In genomic region chr10:1182280-1183032, GRCh38 we compare ENCODE assay signal across 15 cellular contexts.
"Had no signal": no experiment of that assay in that cellular context is flagged by ENCODE, and none has a peak within 500 bp of the region (broad histone marks: within the 10 kb centered on the region; RNA-seq: fewer than 3 reads in every experiment).

No MANE protein-coding gene starts in this region.

- DNase-seq: activated CD4-positive, alpha-beta T cell treated with anti-CD3 and anti-CD28 coated beads for 48 hours; activated CD4-positive, CD25-positive, alpha-beta regulatory T cell; activated CD8-positive, alpha-beta T cell treated with anti-CD3 and anti-CD28 coated beads, Interleukin-2, amount 10 ng/mL, durations not matched to agents 7 days and 5 days; activated T-cell treated with anti-CD3 and anti-CD28 coated beads, Interleukin-2, amount 50 U/mL, for 24 hours; foreskin keratinocyte; hippocampal formation; nucleus accumbens; stimulated activated CD4-positive, alpha-beta T cell treated with anti-CD3 and anti-CD28 coated beads, Interleukin-12 subunit alpha, Interleukin-12 subunit beta, amount 100 ng/mL, for 4 hours; stimulated activated CD4-positive, alpha-beta T cell treated with anti-CD3 and anti-CD28 coated beads, Interleukin-1b, Interleukin-23, amount 100 ng/mL, for 48 hours; stimulated activated CD8-positive, alpha-beta memory T cell treated with anti-CD3 and anti-CD28 coated beads, Interleukin-4, amount 100 ng/mL, for 48 hours; stimulated activated naive CD4-positive, alpha-beta T cell; T-cell; uterus had no signal

- H3K9me3 ChIP-seq: tibial nerve, uterus had no signal

- H3K4me3 ChIP-seq: tibial nerve, uterus had no signal

- H3K4me1 ChIP-seq: foreskin keratinocyte, uterus had no signal

- H3K27ac ChIP-seq: foreskin keratinocyte, uterus had no signal

- FAIRE-seq: islet of Langerhans had no signal

- H3K27me3 ChIP-seq: foreskin keratinocyte, tibial nerve, uterus had no signal

- H3K36me3 ChIP-seq: tibial nerve, uterus had no signal
